Comparison of ENCODE assay signal across 9 cellular contexts in the genomic region with DNA sequence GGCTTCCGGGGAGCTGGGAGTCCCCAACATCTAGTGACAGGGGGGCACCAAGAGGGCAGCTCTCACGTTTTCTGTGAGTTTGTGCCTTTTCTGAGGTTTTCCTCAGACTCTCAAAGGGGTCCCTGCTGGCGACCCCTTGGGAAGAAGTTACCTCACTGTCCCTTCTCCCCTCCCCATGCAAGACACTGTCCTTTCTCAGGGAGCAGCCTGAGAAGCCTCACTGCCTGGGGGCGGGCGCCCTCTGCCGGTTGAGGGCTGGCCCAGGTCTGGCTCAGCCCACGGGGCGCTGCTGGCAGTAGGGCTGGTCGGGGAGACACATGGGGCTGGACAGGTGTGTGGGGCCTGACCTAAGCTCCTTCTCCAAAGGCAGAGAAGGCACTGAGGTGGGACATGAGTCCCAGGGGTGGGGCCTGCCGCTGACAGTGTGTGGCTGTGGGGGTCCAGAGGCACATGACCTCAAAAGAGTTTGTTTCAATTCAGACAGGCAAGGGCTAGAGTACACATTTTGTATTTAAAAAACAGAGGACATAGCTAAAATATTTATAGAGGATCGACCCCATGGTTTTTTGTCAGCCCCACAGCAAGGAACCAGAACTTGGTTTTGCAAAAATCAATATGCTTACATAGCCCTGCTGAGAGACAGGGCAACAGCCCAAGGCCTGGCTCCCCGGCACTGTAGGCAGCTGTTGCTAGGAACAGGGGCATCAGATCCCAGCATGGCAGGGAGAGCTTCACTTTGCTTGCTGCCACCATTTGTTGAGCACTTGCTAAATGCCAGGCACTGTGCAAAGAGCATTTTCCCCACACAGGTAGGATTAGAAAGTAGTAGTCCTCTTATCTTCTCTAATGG. TPM values are rescaled to one million over a fixed set of nuclear protein-coding genes. Genes with fewer than 3 reads are reported as not detected.
DNase-seq lines count a peak whose midpoint lies in the region; ATAC-seq and TF ChIP-seq lines count a peak whose summit lies in the region.
"Had no signal": no experiment of that assay in that cellular context is flagged by ENCODE, and none has a peak within 500 bp of the region (broad histone marks: within the 10 kb centered on the region; RNA-seq: fewer than 3 reads in every experiment).

No MANE protein-coding gene starts in this region.

- peak overlapping the region; percentile 34 for H3K27ac Mint-ChIP-seq in activated naive CD4-positive, alpha-beta T cell treated with anti-CD3 and anti-CD28 coated beads for 36 hours

- no peak overlapping the region for H3K27ac ChIP-seq in prostate gland
- H3K27ac ChIP-seq in aorta (ENCODE audit: low read depth in 1 of 2, low read length in 2 of 2) = no peak overlapping the region

- CTCF ChIA-PET in activated naive CD4-positive, alpha-beta T cell treated with anti-CD3 and anti-CD28 coated beads for 36 hours (lab: Charles Lee) = interaction anchor here (0.7 to 6.1 kb wide), 33 partner anchors 9 to 404 kb away, joined by 3 to 75 read pairs (median 4); a partner anchor contains a TSS

- peak; percentile 73 to 95 (median 91) for TF ChIP-seq CTCF in prostate gland (IDR thresholded peaks at IDR 0.05)

- 24% methylated on average over 12 of the region's 12 CpGs for WGBS in prostate gland
- 15 to 16% methylated on average over 12 of the region's 12 CpGs for WGBS in aorta, 2 donors

- no peaks in the 10 kb centered on the region for H3K27me3 Mint-ChIP-seq in activated naive CD4-positive, alpha-beta T cell treated with anti-CD3 and anti-CD28 coated beads for 36 hours (ENCODE audit: low read depth)

- no peak for TF ChIP-seq POLR2A in prostate gland (IDR thresholded peaks at IDR 0.05)

- H3K4me1 Mint-ChIP-seq in activated naive CD4-positive, alpha-beta T cell treated with anti-CD3 and anti-CD28 coated beads for 36 hours (ENCODE audit: low read depth) = peaks cover 45% of the 10 kb centered on the region

- H3K4me3 Mint-ChIP-seq in activated naive CD4-positive, alpha-beta T cell treated with anti-CD3 and anti-CD28 coated beads for 36 hours = no peak overlapping the region

- H3K27me3 ChIP-seq in prostate gland (replicated peaks; ENCODE audit: insufficient read depth) = no peaks in the 10 kb centered on the region
- H3K27me3 ChIP-seq in aorta (ENCODE audit: control insufficient read depth in 1 of 2, insufficient read depth in 2 of 2, low read length in 1 of 2) = no peaks in the 10 kb centered on the region

- DNase-seq in 8988T (peak; percentile 77), LHCN-M2 (ENCODE audit: low read depth) (peak; percentile 37), Right ventricle myocardium inferior (ENCODE audit: missing footprints) (peak; percentile 85), prostate gland (ENCODE audit: low spot score) (peak; percentile 61), aorta (peak; percentile 84 to 95)
- peak; percentile 87 for DNase-seq in activated naive CD4-positive, alpha-beta T cell treated with anti-CD3 and anti-CD28 coated beads for 36 hours

- H3K36me3 ChIP-seq in prostate gland = no peaks in the 10 kb centered on the region
- H3K36me3 ChIP-seq in aorta (ENCODE audit: control insufficient read depth in 1 of 2, insufficient read depth in 2 of 2, low read length in 1 of 2) = no peaks in the 10 kb centered on the region

- peak; percentile 69 for ATAC-seq in GM18868 (IDR thresholded peaks at IDR 0.05; ENCODE audit: unreplicated experiment)
- ATAC-seq in SK-N-SH treated with all-trans-retinoic acid at 6 μM for 48 hours = peak; percentile 91
- ATAC-seq in Right ventricle myocardium inferior = peak; percentile 88
- ATAC-seq in aorta (ENCODE audit: low FRiP score) = peak; percentile 90

- no peaks in the 10 kb centered on the region for H3K36me3 Mint-ChIP-seq in activated naive CD4-positive, alpha-beta T cell treated with anti-CD3 and anti-CD28 coated beads for 36 hours (ENCODE audit: low read depth)

- intact Hi-C loops in activated naive CD4-positive, alpha-beta T cell treated with anti-CD3 and anti-CD28 coated beads for 36 hours (cut with micrococcal nuclease) = loop anchor here (1.0 to 5.0 kb wide), 7 partner anchors 22 to 404 kb away; a partner anchor contains a TSS
- intact Hi-C loops in Right ventricle myocardium inferior (cut with DNase I) = loop anchor here (1.0 to 5.0 kb wide), 2 partner anchors 252 to 404 kb away; a partner anchor contains a TSS
- intact Hi-C loops in prostate gland (cut with DNase I) = loop anchor here (1.0 kb wide), 1 partner anchor 252 kb away; no protein-coding TSS in a partner anchor
- intact Hi-C loops in aorta (cut with DNase I) = loop anchor here in 1 of 2 donors (2.0 to 5.0 kb wide), 3 partner anchors 252 to 404 kb away; a partner anchor contains a TSS

- H3K4me3 ChIP-seq in prostate gland (no peak overlapping the region), aorta (ENCODE audit: low read length in 2 of 2) (no peak overlapping the region)

- H3K9me3 ChIP-seq in prostate gland (no peaks in the 10 kb centered on the region), aorta (ENCODE audit: control insufficient read depth, low read length) (no peaks in the 10 kb centered on the region)

- no peaks in the 10 kb centered on the region for H3K9me3 Mint-ChIP-seq in activated naive CD4-positive, alpha-beta T cell treated with anti-CD3 and anti-CD28 coated beads for 36 hours

- H3K4me1 ChIP-seq in prostate gland (replicated peaks) = no peaks in the 10 kb centered on the region
- peaks cover 0 to 5% of the 10 kb centered on the region in 2 donors for H3K4me1 ChIP-seq in aorta (ENCODE audit: control insufficient read depth in 1 of 2, insufficient read depth in 2 of 2, low read length in 2 of 2)

TF ChIP-seq in SK-N-SH treated with all-trans-retinoic acid at 6 μM for 48 hours, 23 proteins besides CTCF, POLR2A, EP300 and RAD21 (continues in another document):
- TF ChIP-seq ZNF70 (CRISPR knock-in tag; IDR thresholded peaks at IDR 0.05) (no peak), RARB (CRISPR knock-in tag; IDR thresholded peaks at IDR 0.05) (no peak), BACH2 (CRISPR knock-in tag; IDR thresholded peaks at IDR 0.05; ENCODE audit: borderline replicate concordance) (no peak), ZFP30 (CRISPR knock-in tag; IDR thresholded peaks at IDR 0.05) (no peak), TOX (CRISPR knock-in tag; IDR thresholded peaks at IDR 0.05; ENCODE audit: borderline replicate concordance) (no peak), SNAI2 (CRISPR knock-in tag; IDR thresholded peaks at IDR 0.05) (no peak), TCF4 (CRISPR knock-in tag; IDR thresholded peaks at IDR 0.05; ENCODE audit: borderline replicate concordance) (no peak), OSR1 (CRISPR knock-in tag; IDR thresholded peaks at IDR 0.05) (no peak), ZFP3 (CRISPR knock-in tag; IDR thresholded peaks at IDR 0.05) (no peak), GLIS3 (CRISPR knock-in tag; IDR thresholded peaks at IDR 0.05) (no peak), ISL1 (CRISPR knock-in tag; IDR thresholded peaks at IDR 0.05) (no peak), ZNF8 (CRISPR knock-in tag; IDR thresholded peaks at IDR 0.05) (no peak)
- TF ChIP-seq, protein P1, sequence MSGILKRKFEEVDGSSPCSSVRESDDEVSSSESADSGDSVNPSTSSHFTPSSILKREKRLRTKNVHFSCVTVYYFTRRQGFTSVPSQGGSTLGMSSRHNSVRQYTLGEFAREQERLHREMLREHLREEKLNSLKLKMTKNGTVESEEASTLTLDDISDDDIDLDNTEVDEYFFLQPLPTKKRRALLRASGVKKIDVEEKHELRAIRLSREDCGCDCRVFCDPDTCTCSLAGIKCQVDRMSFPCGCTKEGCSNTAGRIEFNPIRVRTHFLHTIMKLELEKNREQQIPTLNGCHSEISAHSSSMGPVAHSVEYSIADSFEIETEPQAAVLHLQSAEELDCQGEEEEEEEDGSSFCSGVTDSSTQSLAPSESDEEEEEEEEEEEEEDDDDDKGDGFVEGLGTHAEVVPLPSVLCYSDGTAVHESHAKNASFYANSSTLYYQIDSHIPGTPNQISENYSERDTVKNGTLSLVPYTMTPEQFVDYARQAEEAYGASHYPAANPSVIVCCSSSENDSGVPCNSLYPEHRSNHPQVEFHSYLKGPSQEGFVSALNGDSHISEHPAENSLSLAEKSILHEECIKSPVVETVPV (CRISPR knock-in tag; IDR thresholded peaks at IDR 0.05) = no peak
- TF ChIP-seq, protein P2, sequence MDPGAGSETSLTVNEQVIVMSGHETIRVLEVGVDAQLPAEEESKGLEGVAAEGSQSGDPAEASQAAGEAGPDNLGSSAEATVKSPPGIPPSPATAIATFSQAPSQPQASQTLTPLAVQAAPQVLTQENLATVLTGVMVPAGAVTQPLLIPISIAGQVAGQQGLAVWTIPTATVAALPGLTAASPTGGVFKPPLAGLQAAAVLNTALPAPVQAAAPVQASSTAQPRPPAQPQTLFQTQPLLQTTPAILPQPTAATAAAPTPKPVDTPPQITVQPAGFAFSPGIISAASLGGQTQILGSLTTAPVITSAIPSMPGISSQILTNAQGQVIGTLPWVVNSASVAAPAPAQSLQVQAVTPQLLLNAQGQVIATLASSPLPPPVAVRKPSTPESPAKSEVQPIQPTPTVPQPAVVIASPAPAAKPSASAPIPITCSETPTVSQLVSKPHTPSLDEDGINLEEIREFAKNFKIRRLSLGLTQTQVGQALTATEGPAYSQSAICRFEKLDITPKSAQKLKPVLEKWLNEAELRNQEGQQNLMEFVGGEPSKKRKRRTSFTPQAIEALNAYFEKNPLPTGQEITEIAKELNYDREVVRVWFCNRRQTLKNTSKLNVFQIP (CRISPR knock-in tag; IDR thresholded peaks at IDR 0.05; ENCODE audit: borderline replicate concordance, low read depth) = no peak
- TF ChIP-seq, protein P3, sequence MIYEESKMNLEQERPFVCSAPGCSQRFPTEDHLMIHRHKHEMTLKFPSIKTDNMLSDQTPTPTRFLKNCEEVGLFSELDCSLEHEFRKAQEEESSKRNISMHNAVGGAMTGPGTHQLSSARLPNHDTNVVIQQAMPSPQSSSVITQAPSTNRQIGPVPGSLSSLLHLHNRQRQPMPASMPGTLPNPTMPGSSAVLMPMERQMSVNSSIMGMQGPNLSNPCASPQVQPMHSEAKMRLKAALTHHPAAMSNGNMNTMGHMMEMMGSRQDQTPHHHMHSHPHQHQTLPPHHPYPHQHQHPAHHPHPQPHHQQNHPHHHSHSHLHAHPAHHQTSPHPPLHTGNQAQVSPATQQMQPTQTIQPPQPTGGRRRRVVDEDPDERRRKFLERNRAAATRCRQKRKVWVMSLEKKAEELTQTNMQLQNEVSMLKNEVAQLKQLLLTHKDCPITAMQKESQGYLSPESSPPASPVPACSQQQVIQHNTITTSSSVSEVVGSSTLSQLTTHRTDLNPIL (CRISPR knock-in tag; IDR thresholded peaks at IDR 0.05; ENCODE audit: low read depth) = no peak

RNA-seq across cellular contexts. Expression of a gene that starts 18.5 kb away (rescaled TPM):
- total RNA-seq in LHCN-M2 (2014; rRNA removed) (not detected in 2 replicates), Right ventricle myocardium inferior (not detected), prostate gland (10 to 100 TPM in 1 of 2 donors, 1 to 10 TPM in 1; 2.1 to 12.8 TPM), aorta (under 1 TPM; 0.27 to 0.58 TPM)
- 0.10 TPM for polyA plus RNA-seq in LHCN-M2 (2012)
- total RNA-seq in activated naive CD4-positive, alpha-beta T cell treated with anti-CD3 and anti-CD28 coated beads for 36 hours = not detected
- polyA plus RNA-seq in aorta = 1 to 10 TPM; 1.4 to 2.4 TPM
- total RNA-seq: skeletal muscle tissue had no signal

RNA-seq across cellular contexts. Expression of a gene that starts 50.3 kb away (rescaled TPM):
- total RNA-seq in LHCN-M2 (2014; rRNA removed) = not detected in 2 replicates
- 0.04 TPM for polyA plus RNA-seq in LHCN-M2 (2012)
- total RNA-seq in activated naive CD4-positive, alpha-beta T cell treated with anti-CD3 and anti-CD28 coated beads for 36 hours = not detected
- not detected for total RNA-seq in Right ventricle myocardium inferior
- total RNA-seq in prostate gland = not detected
- not detected for total RNA-seq in aorta
- under 1 TPM in 1 of 2 donors, not detected in 1; 0.10 TPM for polyA plus RNA-seq in aorta
- total RNA-seq: skeletal muscle tissue had no signal

Comparison
In these comparisons a context has a peak if more than half of its experiments do, and no peak if none do; other contexts are left out.
1. DNase-seq: peak in every context shown above with its lines; median percentile 90 in aorta; 87 in activated naive CD4-positive, alpha-beta T cell treated with anti-CD3 and anti-CD28 coated beads for 36 hours; 85 in Right ventricle myocardium inferior; 77 in 8988T; 61 in prostate gland; 37 in LHCN-M2.